23 cellular contexts compared by ENCODE assay signal in the genomic region with DNA sequence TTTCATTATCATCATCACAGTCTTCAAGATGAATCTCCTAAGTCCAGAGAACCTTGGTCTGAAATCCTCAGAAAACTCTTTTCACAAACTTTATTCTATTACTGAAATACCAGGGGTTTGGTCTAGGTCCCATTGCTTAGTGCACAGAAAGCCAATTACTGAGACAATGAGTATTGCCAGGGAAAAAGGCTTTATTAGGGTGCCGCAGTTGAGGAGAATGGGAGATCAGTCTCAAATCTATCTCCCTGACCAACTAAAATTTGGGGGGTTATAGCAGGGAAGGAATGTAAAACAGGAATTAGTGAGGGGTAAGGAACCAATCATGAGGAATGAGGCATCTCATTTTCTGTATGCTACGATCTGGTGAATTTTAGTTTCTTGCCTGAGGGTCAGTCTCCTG.
"Had no signal": no experiment of that assay in that cellular context is flagged by ENCODE, and none has a peak within 500 bp of the region (broad histone marks: within the 10 kb centered on the region; RNA-seq: fewer than 3 reads in every experiment).

No MANE protein-coding gene starts in this region.

- H3K9me3 ChIP-seq: esophagus muscularis mucosa had no signal

- H3K4me2 ChIP-seq: hepatocyte had no signal

- H3K79me2 ChIP-seq: hepatocyte had no signal

- H3K27ac ChIP-seq: coronary artery, dorsolateral prefrontal cortex, esophagus muscularis mucosa, foreskin keratinocyte, gastroesophageal sphincter, heart left ventricle, hepatocyte, left lung, lower lobe of right lung had no signal

- H3K27me3 ChIP-seq: dorsolateral prefrontal cortex, esophagus muscularis mucosa, foreskin keratinocyte, gastroesophageal sphincter, heart left ventricle, hepatocyte, left lung had no signal

- H3K4me1 ChIP-seq: esophagus muscularis mucosa, foreskin keratinocyte, gastroesophageal sphincter, heart left ventricle, left lung, lower lobe of right lung had no signal

- FAIRE-seq: colon, endothelial cell of umbilical vein, frontal cortex, islet of Langerhans, keratinocyte had no signal

- DNase-seq: dermis blood vessel endothelial cell; dorsolateral prefrontal cortex; effector CD4-positive, alpha-beta T cell; effector memory CD4-positive, alpha-beta T cell; foreskin keratinocyte; heart left ventricle; hypothalamus; left cardiac atrium; left lung; left ventricle myocardium superior; lower lobe of right lung; mesenchymal stem cell; mucosa of descending colon; naive B cell had no signal

- H3K4me3 ChIP-seq: coronary artery, dorsolateral prefrontal cortex, esophagus muscularis mucosa, gastroesophageal sphincter, heart left ventricle, hepatocyte, left lung, lower lobe of right lung, mucosa of descending colon had no signal

- H3K36me3 ChIP-seq: lower lobe of right lung had no signal

- ATAC-seq: foreskin keratinocyte, gastroesophageal sphincter, heart left ventricle, left cardiac atrium, left lung, left ventricle myocardium superior, lower lobe of right lung, mucosa of descending colon had no signal

- H2AFZ ChIP-seq: hepatocyte had no signal
